1 cellular context compared by ENCODE assay signal in genomic region chr2:3423492-3424170, GRCh38.
A peak's percentile ranks its signal among the peaks of the same experiment; 100 is the strongest.
TF ChIP-seq lines count a peak whose summit lies in the region.

No MANE protein-coding gene starts in this region.

TF ChIP-seq in HepG2, 621 proteins besides CTCF, POLR2A, EP300 and RAD21 (continued from another document and continues in another):
- TF ChIP-seq ZBTB40 (IDR thresholded peaks at IDR 0.05) = no peak
- TF ChIP-seq ZBTB40 (CRISPR knock-in tag; IDR thresholded peaks at IDR 0.05) = no peak
- TF ChIP-seq, protein P1, sequence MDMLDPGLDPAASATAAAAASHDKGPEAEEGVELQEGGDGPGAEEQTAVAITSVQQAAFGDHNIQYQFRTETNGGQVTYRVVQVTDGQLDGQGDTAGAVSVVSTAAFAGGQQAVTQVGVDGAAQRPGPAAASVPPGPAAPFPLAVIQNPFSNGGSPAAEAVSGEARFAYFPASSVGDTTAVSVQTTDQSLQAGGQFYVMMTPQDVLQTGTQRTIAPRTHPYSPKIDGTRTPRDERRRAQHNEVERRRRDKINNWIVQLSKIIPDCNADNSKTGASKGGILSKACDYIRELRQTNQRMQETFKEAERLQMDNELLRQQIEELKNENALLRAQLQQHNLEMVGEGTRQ (IDR thresholded peaks at IDR 0.05; ENCODE audit: low read depth, low read length) = no peak
- TF ChIP-seq, protein P1 (CRISPR knock-in tag; IDR thresholded peaks at IDR 0.05; ENCODE audit: borderline replicate concordance) = no peak
- TF ChIP-seq SP140L (CRISPR knock-in tag; IDR thresholded peaks at IDR 0.05; ENCODE audit: borderline replicate concordance) = no peak
- TF ChIP-seq SIX4 (CRISPR knock-in tag; IDR thresholded peaks at IDR 0.05) = no peak
- no peak for TF ChIP-seq HMG20A (CRISPR knock-in tag; IDR thresholded peaks at IDR 0.05; ENCODE audit: borderline replicate concordance)
- TF ChIP-seq, protein P2, sequence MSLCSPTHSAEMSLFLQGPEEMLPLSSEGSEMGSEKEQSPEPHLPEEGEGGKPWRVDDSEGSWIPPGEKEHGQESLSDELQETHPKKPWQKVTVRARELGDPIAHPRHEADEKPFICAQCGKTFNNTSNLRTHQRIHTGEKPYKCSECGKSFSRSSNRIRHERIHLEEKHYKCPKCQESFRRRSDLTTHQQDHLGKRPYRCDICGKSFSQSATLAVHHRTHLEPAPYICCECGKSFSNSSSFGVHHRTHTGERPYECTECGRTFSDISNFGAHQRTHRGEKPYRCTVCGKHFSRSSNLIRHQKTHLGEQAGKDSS (CRISPR knock-in tag; IDR thresholded peaks at IDR 0.05; ENCODE audit: borderline replicate concordance, low read depth) = 0 out of 2 replicates have a peak, but pooled peaks have one; percentile 58
- no peak for TF ChIP-seq HNRNPLL (IDR thresholded peaks at IDR 0.05; ENCODE audit: low read depth, low read length, poor library complexity, severe bottlenecking)
- no peak for TF ChIP-seq ZNF138 (CRISPR knock-in tag; IDR thresholded peaks at IDR 0.05; ENCODE audit: low read depth)
- no peak for TF ChIP-seq ZNF761 (CRISPR knock-in tag; conservative IDR thresholded peaks at IDR 0.05)
- TF ChIP-seq BRD4 (CRISPR knock-in tag; IDR thresholded peaks at IDR 0.05) = no peak
- TF ChIP-seq, protein P3, sequence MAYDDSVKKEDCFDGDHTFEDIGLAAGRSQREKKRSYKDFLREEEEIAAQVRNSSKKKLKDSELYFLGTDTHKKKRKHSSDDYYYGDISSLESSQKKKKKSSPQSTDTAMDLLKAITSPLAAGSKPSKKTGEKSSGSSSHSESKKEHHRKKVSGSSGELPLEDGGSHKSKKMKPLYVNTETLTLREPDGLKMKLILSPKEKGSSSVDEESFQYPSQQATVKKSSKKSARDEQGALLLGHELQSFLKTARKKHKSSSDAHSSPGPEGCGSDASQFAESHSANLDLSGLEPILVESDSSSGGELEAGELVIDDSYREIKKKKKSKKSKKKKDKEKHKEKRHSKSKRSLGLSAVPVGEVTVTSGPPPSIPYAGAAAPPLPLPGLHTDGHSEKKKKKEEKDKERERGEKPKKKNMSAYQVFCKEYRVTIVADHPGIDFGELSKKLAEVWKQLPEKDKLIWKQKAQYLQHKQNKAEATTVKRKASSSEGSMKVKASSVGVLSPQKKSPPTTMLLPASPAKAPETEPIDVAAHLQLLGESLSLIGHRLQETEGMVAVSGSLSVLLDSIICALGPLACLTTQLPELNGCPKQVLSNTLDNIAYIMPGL (CRISPR knock-in tag; IDR thresholded peaks at IDR 0.05; ENCODE audit: borderline replicate concordance in 1 of 2, low read depth in 1 of 2) = peak; percentile 36 to 67; a peak in 2 of 4 replicates
- TF ChIP-seq ZNF251 (CRISPR knock-in tag; IDR thresholded peaks at IDR 0.05) = no peak
- no peak for TF ChIP-seq KDM1A (CRISPR knock-in tag; IDR thresholded peaks at IDR 0.05)
- no peak for TF ChIP-seq NR2F6 (IDR thresholded peaks at IDR 0.05)
- peak; percentile 27; the same call in 1 of the 2 replicates for TF ChIP-seq NR2F6 (CRISPR knock-in tag; IDR thresholded peaks at IDR 0.05)
- TF ChIP-seq ZMYM3 (CRISPR knock-in tag; IDR thresholded peaks at IDR 0.05) = no peak
- no peak for TF ChIP-seq ZBTB1 (CRISPR knock-in tag; IDR thresholded peaks at IDR 0.05; ENCODE audit: borderline replicate concordance)
- no peak for TF ChIP-seq ZNF816 (CRISPR knock-in tag; IDR thresholded peaks at IDR 0.05; ENCODE audit: borderline replicate concordance)
- no peak for TF ChIP-seq IKZF4 (CRISPR knock-in tag; IDR thresholded peaks at IDR 0.05; ENCODE audit: borderline replicate concordance, low read depth, not compliant biosample characterization)
- no peak for TF ChIP-seq MAF1 (CRISPR knock-in tag; IDR thresholded peaks at IDR 0.05; ENCODE audit: borderline replicate concordance)
- no peak for TF ChIP-seq ARHGAP35 (CRISPR knock-in tag; IDR thresholded peaks at IDR 0.05; ENCODE audit: borderline replicate concordance)
- TF ChIP-seq MXD3 (CRISPR knock-in tag; IDR thresholded peaks at IDR 0.05) = no peak
- TF ChIP-seq, protein P4, sequence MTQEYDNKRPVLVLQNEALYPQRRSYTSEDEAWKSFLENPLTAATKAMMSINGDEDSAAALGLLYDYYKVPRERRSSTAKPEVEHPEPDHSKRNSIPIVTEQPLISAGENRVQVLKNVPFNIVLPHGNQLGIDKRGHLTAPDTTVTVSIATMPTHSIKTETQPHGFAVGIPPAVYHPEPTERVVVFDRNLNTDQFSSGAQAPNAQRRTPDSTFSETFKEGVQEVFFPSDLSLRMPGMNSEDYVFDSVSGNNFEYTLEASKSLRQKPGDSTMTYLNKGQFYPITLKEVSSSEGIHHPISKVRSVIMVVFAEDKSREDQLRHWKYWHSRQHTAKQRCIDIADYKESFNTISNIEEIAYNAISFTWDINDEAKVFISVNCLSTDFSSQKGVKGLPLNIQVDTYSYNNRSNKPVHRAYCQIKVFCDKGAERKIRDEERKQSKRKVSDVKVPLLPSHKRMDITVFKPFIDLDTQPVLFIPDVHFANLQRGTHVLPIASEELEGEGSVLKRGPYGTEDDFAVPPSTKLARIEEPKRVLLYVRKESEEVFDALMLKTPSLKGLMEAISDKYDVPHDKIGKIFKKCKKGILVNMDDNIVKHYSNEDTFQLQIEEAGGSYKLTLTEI (CRISPR knock-in tag; conservative IDR thresholded peaks at IDR 0.05) = no peak
- TF ChIP-seq EZH2 (conservative IDR thresholded peaks at IDR 0.05; ENCODE audit: low read depth, low read length) = no peak
- no peak for TF ChIP-seq HNF4A (CRISPR knock-in tag; IDR thresholded peaks at IDR 0.05)
- TF ChIP-seq MED13 (CRISPR knock-in tag; IDR thresholded peaks at IDR 0.05) = no peak
- no peak for TF ChIP-seq HOXD1 (CRISPR knock-in tag; IDR thresholded peaks at IDR 0.05)
- no peak for TF ChIP-seq FOXK2 (IDR thresholded peaks at IDR 0.05)
- no peak for TF ChIP-seq DMAP1 (CRISPR knock-in tag; IDR thresholded peaks at IDR 0.05)
- TF ChIP-seq TBX2 (CRISPR knock-in tag; IDR thresholded peaks at IDR 0.05; ENCODE audit: borderline replicate concordance) = peak; percentile 57; the same call in 1 of the 2 replicates
- TF ChIP-seq ZNF614 (CRISPR knock-in tag; IDR thresholded peaks at IDR 0.05; ENCODE audit: borderline replicate concordance) = no peak; the same call in 1 of the 2 replicates
- TF ChIP-seq ZNF160 (CRISPR knock-in tag; IDR thresholded peaks at IDR 0.05) = no peak
- no peak; the same call in 1 of the 2 replicates for TF ChIP-seq NR1H2 (CRISPR knock-in tag; IDR thresholded peaks at IDR 0.05; ENCODE audit: borderline replicate concordance, low read depth)
- no peak for TF ChIP-seq CBFB (CRISPR knock-in tag; IDR thresholded peaks at IDR 0.05)
- TF ChIP-seq ZNF33A (CRISPR knock-in tag; IDR thresholded peaks at IDR 0.05; ENCODE audit: borderline replicate concordance) = 0 out of 2 replicates have a peak, but pooled peaks have one; percentile 66
- no peak for TF ChIP-seq PLSCR1 (CRISPR knock-in tag; IDR thresholded peaks at IDR 0.05; ENCODE audit: borderline replicate concordance)
- TF ChIP-seq NRL (CRISPR knock-in tag; IDR thresholded peaks at IDR 0.05; ENCODE audit: borderline replicate concordance) = no peak
- TF ChIP-seq, protein P5, sequence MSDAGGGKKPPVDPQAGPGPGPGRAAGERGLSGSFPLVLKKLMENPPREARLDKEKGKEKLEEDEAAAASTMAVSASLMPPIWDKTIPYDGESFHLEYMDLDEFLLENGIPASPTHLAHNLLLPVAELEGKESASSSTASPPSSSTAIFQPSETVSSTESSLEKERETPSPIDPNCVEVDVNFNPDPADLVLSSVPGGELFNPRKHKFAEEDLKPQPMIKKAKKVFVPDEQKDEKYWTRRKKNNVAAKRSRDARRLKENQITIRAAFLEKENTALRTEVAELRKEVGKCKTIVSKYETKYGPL (CRISPR knock-in tag; IDR thresholded peaks at IDR 0.05) = no peak
- peak; percentile 62 for TF ChIP-seq POGZ (CRISPR knock-in tag; IDR thresholded peaks at IDR 0.05)
- TF ChIP-seq YEATS2 (CRISPR knock-in tag; IDR thresholded peaks at IDR 0.05; ENCODE audit: borderline replicate concordance) = no peak
- peak; percentile 73; the same call in 1 of the 2 replicates for TF ChIP-seq THAP7 (CRISPR knock-in tag; IDR thresholded peaks at IDR 0.05)
- no peak for TF ChIP-seq SIN3A (IDR thresholded peaks at IDR 0.05; ENCODE audit: borderline replicate concordance, low read depth, low read length)
- peak; percentile 79 for TF ChIP-seq STAG1 (CRISPR knock-in tag; IDR thresholded peaks at IDR 0.05)
- TF ChIP-seq TGIF2 (CRISPR knock-in tag; IDR thresholded peaks at IDR 0.05) = no peak
- no peak for TF ChIP-seq SMARCC2 (IDR thresholded peaks at IDR 0.05)
- TF ChIP-seq ZBTB20 (CRISPR knock-in tag; IDR thresholded peaks at IDR 0.05; ENCODE audit: borderline replicate concordance, low read depth) = no peak
- no peak for TF ChIP-seq ZNF143 (CRISPR knock-in tag; IDR thresholded peaks at IDR 0.05)
- no peak for TF ChIP-seq NFYB (CRISPR knock-in tag; IDR thresholded peaks at IDR 0.05)
- no peak for TF ChIP-seq ZFP36L2 (CRISPR knock-in tag; IDR thresholded peaks at IDR 0.05)
- no peak for TF ChIP-seq ZZZ3 (CRISPR knock-in tag; IDR thresholded peaks at IDR 0.05; ENCODE audit: borderline replicate concordance)
- TF ChIP-seq DNMT1 (CRISPR knock-in tag; IDR thresholded peaks at IDR 0.05) = no peak
- TF ChIP-seq KDM6A (CRISPR knock-in tag; IDR thresholded peaks at IDR 0.05; ENCODE audit: low read depth) = no peak
- no peak for TF ChIP-seq ZNF484 (CRISPR knock-in tag; IDR thresholded peaks at IDR 0.05; ENCODE audit: borderline replicate concordance, low read depth)
